In genomic region chr11:115409691-115410220, GRCh38 we compare ENCODE assay signal across 9 cellular contexts.
DNase-seq lines count a peak whose midpoint lies in the region; ATAC-seq and TF ChIP-seq lines count a peak whose summit lies in the region.
"Had no signal": no experiment of that assay in that cellular context is flagged by ENCODE, and none has a peak within 500 bp of the region (broad histone marks: within the 10 kb centered on the region; RNA-seq: fewer than 3 reads in every experiment).

No MANE protein-coding gene starts in this region.

- no peak overlapping the region for H3K4me3 ChIP-seq in endodermal cell (ENCODE audit: low read length)
- no peak overlapping the region for H3K4me3 ChIP-seq in upper lobe of right lung
- H3K4me3 ChIP-seq: cardiac muscle cell, thoracic aorta had no signal

- H3K27me3 Mint-ChIP-seq in endodermal cell (ENCODE audit: insufficient read depth) = no peaks in the 10 kb centered on the region

- peaks cover 45% of the 10 kb centered on the region for H3K4me1 Mint-ChIP-seq in endodermal cell

- H3K36me3 ChIP-seq in endodermal cell (ENCODE audit: control insufficient read depth, insufficient read depth, low read length) (no peaks in the 10 kb centered on the region), upper lobe of right lung (no peaks in the 10 kb centered on the region)
- H3K36me3 ChIP-seq: cardiac muscle cell, thoracic aorta had no signal

- WGBS in endodermal cell (ENCODE audit: insufficient coverage in 1 of 2, insufficient read length in 1 of 2), 2 experiments = 82 to 95% methylated on average over 4 of the region's 4 CpGs

- DNase-seq in LoVo (ENCODE audit: low spot score) = peak; percentile 13
- DNase-seq in NCI-H446 (lab: John Stamatoyannopoulos, UW) = peak; percentile 79 to 93
- no peak for DNase-seq in endodermal cell
- no peak for DNase-seq in upper lobe of right lung
- DNase-seq in epidermal melanocyte (ENCODE audit: insufficient read length, low spot score) = no peak

- no peak for TF ChIP-seq CTCF in endodermal cell (conservative IDR thresholded peaks at IDR 0.05)
- no peak for TF ChIP-seq CTCF in upper lobe of right lung (IDR thresholded peaks at IDR 0.05)

- H3K9me3 Mint-ChIP-seq in endodermal cell = no peaks in the 10 kb centered on the region

- intact Hi-C loops in upper lobe of right lung (cut with DNase I) = no loop called here

- H3K9me3 ChIP-seq in endodermal cell (ENCODE audit: control insufficient read depth, low read length) (no peaks in the 10 kb centered on the region), upper lobe of right lung (no peaks in the 10 kb centered on the region)
- H3K9me3 ChIP-seq: thoracic aorta had no signal

- H3K4me3 Mint-ChIP-seq in endodermal cell = no peak overlapping the region

- no peaks in the 10 kb centered on the region for H3K36me3 Mint-ChIP-seq in endodermal cell (ENCODE audit: low read depth)

- no peak overlapping the region for H3K9ac ChIP-seq in endodermal cell (ENCODE audit: extremely low read depth, low read length, poor library complexity, severe bottlenecking)

- no peak overlapping the region for H3K27ac Mint-ChIP-seq in endodermal cell

- H3K27ac ChIP-seq in endodermal cell (ENCODE audit: low read depth, low read length) = peak overlapping the region; percentile 9
- no peak overlapping the region for H3K27ac ChIP-seq in upper lobe of right lung
- H3K27ac ChIP-seq: cardiac muscle cell, thoracic aorta had no signal

- H3K4me1 ChIP-seq in endodermal cell (ENCODE audit: control insufficient read depth, insufficient read depth, low read length) = peaks cover 3% of the 10 kb centered on the region
- H3K4me1 ChIP-seq in upper lobe of right lung = peaks cover 24% of the 10 kb centered on the region

- ATAC-seq in upper lobe of right lung (peak; percentile 43), GM18907 (IDR thresholded peaks at IDR 0.05; ENCODE audit: unreplicated experiment) (no peak), HG02938 (IDR thresholded peaks at IDR 0.05; ENCODE audit: unreplicated experiment) (no peak)

- no peaks in the 10 kb centered on the region for H3K27me3 ChIP-seq in endodermal cell (ENCODE audit: control insufficient read depth, insufficient read depth, low read length, poor library complexity, severe bottlenecking)
- no peaks in the 10 kb centered on the region for H3K27me3 ChIP-seq in upper lobe of right lung
- H3K27me3 ChIP-seq: cardiac muscle cell had no signal

Comparison
In these comparisons a context has a peak if more than half of its experiments do, and no peak if none do; other contexts are left out.
1. DNase-seq: peak in LoVo (single experiment) and NCI-H446 (2 of 2); none in endodermal cell (single experiment), upper lobe of right lung (single experiment) and epidermal melanocyte (single experiment).